9 cellular contexts compared by ENCODE assay signal in the genomic region with DNA sequence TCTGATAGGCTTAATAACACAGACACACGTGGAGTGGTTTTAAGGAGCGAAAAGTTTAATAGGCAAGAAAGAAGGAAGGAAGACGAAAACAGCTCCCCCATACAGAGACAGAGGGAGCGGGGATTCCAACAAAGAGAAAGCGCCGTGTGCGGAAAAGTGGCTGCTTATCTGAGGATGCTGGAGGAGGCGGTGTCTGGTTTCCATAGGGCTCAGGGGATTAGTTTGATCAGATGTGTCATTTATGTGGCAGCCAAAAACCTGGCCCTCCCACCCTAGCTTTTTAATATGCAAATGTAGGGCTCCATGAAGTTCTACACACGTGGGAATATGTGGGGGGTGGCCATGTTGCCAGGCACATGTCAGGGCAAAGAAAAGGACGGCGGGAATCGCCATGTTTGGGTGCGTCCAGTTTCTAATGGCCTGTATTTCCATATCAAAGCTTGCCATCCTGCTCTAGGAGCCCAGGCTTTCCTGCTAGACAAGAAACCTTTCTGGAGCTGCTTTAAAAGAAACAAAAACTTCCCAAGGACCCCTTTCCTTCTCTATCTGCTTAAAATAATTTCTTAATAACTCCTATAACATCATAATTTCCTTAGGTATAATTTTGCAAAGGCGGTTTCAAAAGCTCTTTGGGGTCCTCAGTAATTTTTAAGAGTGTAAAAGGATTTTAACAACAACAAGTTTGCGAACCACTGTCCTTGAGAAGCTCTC. TPM values are rescaled to one million over a fixed set of nuclear protein-coding genes. Genes with fewer than 3 reads are reported as not detected.
DNase-seq lines count a peak whose midpoint lies in the region; ATAC-seq and TF ChIP-seq lines count a peak whose summit lies in the region.
"Had no signal": no experiment of that assay in that cellular context is flagged by ENCODE, and none has a peak within 500 bp of the region (broad histone marks: within the 10 kb centered on the region; RNA-seq: fewer than 3 reads in every experiment).

No MANE protein-coding gene starts in this region.

- H3K9me3 Mint-ChIP-seq in endodermal cell, result peaks cover under 1% of the 10 kb centered on the region

- H3K27ac ChIP-seq in GM23248 (0 out of 2 replicates have a peak overlapping the region, but pooled peaks have one; percentile 63), OCI-LY1 (ENCODE audit: low read depth, low read length, poor library complexity, severe bottlenecking) (peak overlapping the region; percentile 9), endodermal cell (ENCODE audit: low read depth, low read length) (peak overlapping the region; percentile 40)

- H2AFZ ChIP-seq in GM23248 (peak overlapping the region; percentile 89), OCI-LY1 (ENCODE audit: low read length) (peak overlapping the region; percentile 41)

- no peak for TF ChIP-seq CTCF in OCI-LY1 (IDR thresholded peaks at IDR 0.05; ENCODE audit: low read length)
- no peak for TF ChIP-seq CTCF in endodermal cell (conservative IDR thresholded peaks at IDR 0.05)
- TF ChIP-seq CTCF in foreskin fibroblast (IDR thresholded peaks at IDR 0.05; ENCODE audit: low read depth, low read length), result no peak

- no peaks in the 10 kb centered on the region for H3K9me2 ChIP-seq in GM23248 (ENCODE audit: insufficient read depth)
- no peaks in the 10 kb centered on the region for H3K9me2 ChIP-seq in OCI-LY1 (ENCODE audit: low read depth, low read length)

- in situ Hi-C loops in GM23248 (cut with MboI), result no loop called here

- H3K4me3 Mint-ChIP-seq in endodermal cell, result peak overlapping the region; percentile 84

- no peaks in the 10 kb centered on the region for H3K36me3 ChIP-seq in GM23248 (ENCODE audit: low read depth)
- H3K36me3 ChIP-seq in OCI-LY1 (ENCODE audit: insufficient read depth, low read length), result peaks cover 13% of the 10 kb centered on the region; the same call in 1 of the 2 replicates
- H3K36me3 ChIP-seq in endodermal cell (ENCODE audit: control insufficient read depth, insufficient read depth, low read length), result no peaks in the 10 kb centered on the region

- H3K27me3 ChIP-seq in GM23248 (replicated peaks; ENCODE audit: insufficient read depth) (no peaks in the 10 kb centered on the region), OCI-LY1 (ENCODE audit: insufficient read depth, low read length) (no peaks in the 10 kb centered on the region), endodermal cell (ENCODE audit: control insufficient read depth, insufficient read depth, low read length, poor library complexity, severe bottlenecking) (no peaks in the 10 kb centered on the region)

- H3K4me3 ChIP-seq in GM23248 (peak overlapping the region; percentile 86), OCI-LY1 (ENCODE audit: low read depth, low read length, poor library complexity, severe bottlenecking) (peak overlapping the region; percentile 77), endodermal cell (ENCODE audit: low read length) (peak overlapping the region; percentile 93), foreskin fibroblast (ENCODE audit: low read depth in 1 of 2, low read length in 2 of 2) (peak overlapping the region in 1 of 2 donors; percentile 92)

- H3K79me2 ChIP-seq in GM23248 (ENCODE audit: insufficient read depth) (0 out of 2 replicates have a peak, but pooled peaks cover 5% of the 10 kb centered on the region), OCI-LY1 (ENCODE audit: insufficient read depth, low read length) (peaks cover 37% of the 10 kb centered on the region)

- H3K9ac ChIP-seq in GM23248 (peak overlapping the region; percentile 85), OCI-LY1 (ENCODE audit: low read length) (peak overlapping the region; percentile 32; the same call in 1 of the 2 replicates), endodermal cell (ENCODE audit: extremely low read depth, low read length, poor library complexity, severe bottlenecking) (peak overlapping the region; percentile 89)

- intact Hi-C loops in sciatic nerve (cut with DNase I), result no loop called here

- peaks cover 17% of the 10 kb centered on the region for H3K4me1 Mint-ChIP-seq in endodermal cell

- peaks cover 3% of the 10 kb centered on the region for H3K36me3 Mint-ChIP-seq in endodermal cell (ENCODE audit: low read depth)

- DNase-seq in GM23248 (no peak), endodermal cell (peak; percentile 81), sciatic nerve (ENCODE audit: low spot score) (peak; percentile 48), AML-193 (lab: John Stamatoyannopoulos, UW) (no peak), foreskin fibroblast (no peak)
- no peak for DNase-seq in activated CD4-positive, alpha-beta T cell treated with anti-CD3 and anti-CD28 coated beads, Interleukin-2, amount 50 U/mL, for 48 hours

- H4K20me1 ChIP-seq in GM23248 (ENCODE audit: insufficient read depth) (no peaks in the 10 kb centered on the region), OCI-LY1 (ENCODE audit: insufficient read depth, low read length) (no peaks in the 10 kb centered on the region)

- H3K9me3 ChIP-seq in GM23248 (ENCODE audit: low read depth) (no peaks in the 10 kb centered on the region), OCI-LY1 (ENCODE audit: low read length) (no peaks in the 10 kb centered on the region), endodermal cell (ENCODE audit: control insufficient read depth, low read length) (no peaks in the 10 kb centered on the region)

- peaks cover 14% of the 10 kb centered on the region for H3K4me1 ChIP-seq in GM23248 (ENCODE audit: insufficient read depth)
- peaks cover 48% of the 10 kb centered on the region for H3K4me1 ChIP-seq in OCI-LY1 (ENCODE audit: insufficient read depth, low read length, severe bottlenecking)
- peaks cover 3% of the 10 kb centered on the region for H3K4me1 ChIP-seq in endodermal cell (ENCODE audit: control insufficient read depth, insufficient read depth, low read length)

- H3F3A ChIP-seq in GM23248 (ENCODE audit: insufficient read depth) (peaks cover 13% of the 10 kb centered on the region; the same call in 1 of the 2 replicates), OCI-LY1 (ENCODE audit: insufficient read depth, low read length) (no peaks in the 10 kb centered on the region)

- H3K27ac Mint-ChIP-seq in endodermal cell, result peak overlapping the region; percentile 88

- WGBS in GM23248 (ENCODE audit: low coverage in 1 of 2, low lambda C conversion rate in 2 of 2, missing lambda C conversion rate in 2 of 2), 2 experiments, result 75 to 79% methylated on average over 15 of the region's 15 CpGs
- WGBS in endodermal cell (ENCODE audit: insufficient coverage in 1 of 2, insufficient read length in 1 of 2), 2 experiments, result 57 to 61% methylated on average over 7 to 15 of the region's 15 CpGs

- ATAC-seq in sciatic nerve (no peak), HG03045 (IDR thresholded peaks at IDR 0.05; ENCODE audit: unreplicated experiment) (no peak)

- peak overlapping the region; percentile 90 for H3K4me2 ChIP-seq in GM23248 (ENCODE audit: unreplicated experiment)
- peak overlapping the region; percentile 53 for H3K4me2 ChIP-seq in OCI-LY1 (ENCODE audit: low read length)

- no peaks in the 10 kb centered on the region for H3K27me3 Mint-ChIP-seq in endodermal cell (ENCODE audit: insufficient read depth)

RNA-seq across cellular contexts. Expression of a gene that starts 0.7 kb away (rescaled TPM):
- 1.9 and 2.3 TPM in 2 replicates for total RNA-seq in GM23248 (2014; rRNA removed; shearing (Covaris generic))
- polyA plus RNA-seq in GM23248 (2016; fragmentation: Nextera tagmentation; extraction: Ambion mirVana), result 2.2 and 2.4 TPM in 2 replicates
- total RNA-seq in endodermal cell, result 10 to 100 TPM; 39.0 to 44.3 TPM
- 33.8 TPM for polyA plus RNA-seq in endodermal cell (2013, experiment 1 of 2)
- polyA plus RNA-seq in endodermal cell (2013, experiment 2 of 2), result 29.9 TPM
- 14.2 TPM for total RNA-seq in sciatic nerve

RNA-seq across cellular contexts. Expression of a gene that starts 16.9 kb away (rescaled TPM):
- total RNA-seq in GM23248 (2014; rRNA removed; shearing (Covaris generic)), result not detected in 2 replicates
- not detected in 2 replicates for polyA plus RNA-seq in GM23248 (2016; fragmentation: Nextera tagmentation; extraction: Ambion mirVana)
- total RNA-seq in endodermal cell (not detected), sciatic nerve (2.0 TPM)
- not detected for polyA plus RNA-seq in endodermal cell (2013, experiment 1 of 2)
- not detected for polyA plus RNA-seq in endodermal cell (2013, experiment 2 of 2)
- total RNA-seq: T-helper 2 cell treated with Interferon-gamma antibody and Interleukin-4, amounts not matched to agents 100 ng/mL and 5 ng/mL, for 36 hours had no signal

RNA-seq across cellular contexts. Expression of a gene that starts 51.9 kb away (rescaled TPM):
- total RNA-seq in GM23248 (2014; rRNA removed; shearing (Covaris generic)), result 4.3 and 4.6 TPM in 2 replicates
- polyA plus RNA-seq in GM23248 (2016; fragmentation: Nextera tagmentation; extraction: Ambion mirVana), result 1.5 TPM in 2 replicates
- total RNA-seq in endodermal cell (10 to 100 TPM; 40.4 to 50.9 TPM), sciatic nerve (0.58 TPM)
- 35.0 TPM for polyA plus RNA-seq in endodermal cell (2013, experiment 1 of 2)
- polyA plus RNA-seq in endodermal cell (2013, experiment 2 of 2), result 31.3 TPM

Comparison
In these comparisons a context has a peak if more than half of its experiments do, and no peak if none do; other contexts are left out.
1. DNase-seq: peak in endodermal cell (single experiment) and sciatic nerve (single experiment); none in GM23248 (single experiment), AML-193 (0 of 2), foreskin fibroblast (0 of 2) and activated CD4-positive, alpha-beta T cell treated with anti-CD3 and anti-CD28 coated beads, Interleukin-2, amount 50 U/mL, for 48 hours (0 of 2).
2. H3K27ac ChIP-seq: peak in every context shown above with its lines; median percentile 63 in GM23248; 40 in endodermal cell; 9 in OCI-LY1.
3. H3K9ac ChIP-seq: peak in every context shown above with its lines; median percentile 89 in endodermal cell; 85 in GM23248; 32 in OCI-LY1.